3 cellular contexts compared by ENCODE assay signal in the genomic region with DNA sequence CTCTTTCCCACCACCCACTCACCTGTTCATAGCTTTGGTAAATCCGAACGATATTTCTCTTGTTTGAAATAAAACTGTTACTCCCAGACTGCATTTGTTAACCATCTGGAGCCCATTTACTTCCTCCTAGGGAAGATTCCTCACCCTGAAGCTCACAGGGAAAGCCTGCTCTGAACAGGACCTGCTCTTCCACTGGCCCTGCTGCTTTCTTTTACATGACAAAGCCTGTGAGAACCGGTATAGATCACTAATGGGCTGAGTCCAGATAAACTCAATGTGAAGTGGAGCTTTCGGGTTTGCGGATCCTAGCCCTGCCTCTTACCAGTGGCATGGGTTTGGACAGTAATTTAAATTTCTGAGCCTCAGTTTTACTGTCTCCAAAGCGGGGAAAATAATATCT.
TF ChIP-seq lines count a peak whose summit lies in the region.

No MANE protein-coding gene starts in this region.

TF ChIP-seq in SK-N-SH, 30 proteins besides CTCF, POLR2A, EP300 and RAD21:
- TF ChIP-seq POLR2AphosphoS5 (IDR thresholded peaks at IDR 0.05; ENCODE audit: low read depth, low read length) (no peak), JUND (IDR thresholded peaks at IDR 0.05) (no peak), YY1 (IDR thresholded peaks at IDR 0.05; ENCODE audit: low read depth) (no peak), CHD2 (IDR thresholded peaks at IDR 0.05; ENCODE audit: low read length, partially characterized antibody) (no peak), TEAD4 (IDR thresholded peaks at IDR 0.05; ENCODE audit: borderline replicate concordance, insufficient read depth) (no peak), SIN3A (IDR thresholded peaks at IDR 0.05; ENCODE audit: borderline replicate concordance, low read depth, low read length) (no peak)
- TF ChIP-seq, protein P1, sequence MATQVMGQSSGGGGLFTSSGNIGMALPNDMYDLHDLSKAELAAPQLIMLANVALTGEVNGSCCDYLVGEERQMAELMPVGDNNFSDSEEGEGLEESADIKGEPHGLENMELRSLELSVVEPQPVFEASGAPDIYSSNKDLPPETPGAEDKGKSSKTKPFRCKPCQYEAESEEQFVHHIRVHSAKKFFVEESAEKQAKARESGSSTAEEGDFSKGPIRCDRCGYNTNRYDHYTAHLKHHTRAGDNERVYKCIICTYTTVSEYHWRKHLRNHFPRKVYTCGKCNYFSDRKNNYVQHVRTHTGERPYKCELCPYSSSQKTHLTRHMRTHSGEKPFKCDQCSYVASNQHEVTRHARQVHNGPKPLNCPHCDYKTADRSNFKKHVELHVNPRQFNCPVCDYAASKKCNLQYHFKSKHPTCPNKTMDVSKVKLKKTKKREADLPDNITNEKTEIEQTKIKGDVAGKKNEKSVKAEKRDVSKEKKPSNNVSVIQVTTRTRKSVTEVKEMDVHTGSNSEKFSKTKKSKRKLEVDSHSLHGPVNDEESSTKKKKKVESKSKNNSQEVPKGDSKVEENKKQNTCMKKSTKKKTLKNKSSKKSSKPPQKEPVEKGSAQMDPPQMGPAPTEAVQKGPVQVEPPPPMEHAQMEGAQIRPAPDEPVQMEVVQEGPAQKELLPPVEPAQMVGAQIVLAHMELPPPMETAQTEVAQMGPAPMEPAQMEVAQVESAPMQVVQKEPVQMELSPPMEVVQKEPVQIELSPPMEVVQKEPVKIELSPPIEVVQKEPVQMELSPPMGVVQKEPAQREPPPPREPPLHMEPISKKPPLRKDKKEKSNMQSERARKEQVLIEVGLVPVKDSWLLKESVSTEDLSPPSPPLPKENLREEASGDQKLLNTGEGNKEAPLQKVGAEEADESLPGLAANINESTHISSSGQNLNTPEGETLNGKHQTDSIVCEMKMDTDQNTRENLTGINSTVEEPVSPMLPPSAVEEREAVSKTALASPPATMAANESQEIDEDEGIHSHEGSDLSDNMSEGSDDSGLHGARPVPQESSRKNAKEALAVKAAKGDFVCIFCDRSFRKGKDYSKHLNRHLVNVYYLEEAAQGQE (IDR thresholded peaks at IDR 0.05; ENCODE audit: low read depth, low read length): no peak
- TF ChIP-seq, protein P2, sequence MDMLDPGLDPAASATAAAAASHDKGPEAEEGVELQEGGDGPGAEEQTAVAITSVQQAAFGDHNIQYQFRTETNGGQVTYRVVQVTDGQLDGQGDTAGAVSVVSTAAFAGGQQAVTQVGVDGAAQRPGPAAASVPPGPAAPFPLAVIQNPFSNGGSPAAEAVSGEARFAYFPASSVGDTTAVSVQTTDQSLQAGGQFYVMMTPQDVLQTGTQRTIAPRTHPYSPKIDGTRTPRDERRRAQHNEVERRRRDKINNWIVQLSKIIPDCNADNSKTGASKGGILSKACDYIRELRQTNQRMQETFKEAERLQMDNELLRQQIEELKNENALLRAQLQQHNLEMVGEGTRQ (IDR thresholded peaks at IDR 0.05; ENCODE audit: borderline replicate concordance, low read depth, low read length): no peak
- TF ChIP-seq, protein P3, sequence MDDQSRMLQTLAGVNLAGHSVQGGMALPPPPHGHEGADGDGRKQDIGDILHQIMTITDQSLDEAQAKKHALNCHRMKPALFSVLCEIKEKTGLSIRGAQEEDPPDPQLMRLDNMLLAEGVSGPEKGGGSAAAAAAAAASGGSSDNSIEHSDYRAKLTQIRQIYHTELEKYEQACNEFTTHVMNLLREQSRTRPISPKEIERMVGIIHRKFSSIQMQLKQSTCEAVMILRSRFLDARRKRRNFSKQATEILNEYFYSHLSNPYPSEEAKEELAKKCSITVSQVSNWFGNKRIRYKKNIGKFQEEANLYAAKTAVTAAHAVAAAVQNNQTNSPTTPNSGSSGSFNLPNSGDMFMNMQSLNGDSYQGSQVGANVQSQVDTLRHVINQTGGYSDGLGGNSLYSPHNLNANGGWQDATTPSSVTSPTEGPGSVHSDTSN (IDR thresholded peaks at IDR 0.05): no peak

TF ChIP-seq in SK-N-SH treated with all-trans-retinoic acid at 6 μM for 48 hours, 23 proteins besides CTCF, POLR2A, EP300 and RAD21:
- TF ChIP-seq SNAI2 (CRISPR knock-in tag; IDR thresholded peaks at IDR 0.05) (no peak), ESRRG (CRISPR knock-in tag; IDR thresholded peaks at IDR 0.05) (no peak), ZC3H10 (CRISPR knock-in tag; IDR thresholded peaks at IDR 0.05) (no peak), ZNF565 (CRISPR knock-in tag; conservative IDR thresholded peaks at IDR 0.05; ENCODE audit: low read depth) (no peak), PPARA (CRISPR knock-in tag; IDR thresholded peaks at IDR 0.05; ENCODE audit: borderline replicate concordance) (no peak), RARB (CRISPR knock-in tag; IDR thresholded peaks at IDR 0.05) (no peak), TCF4 (CRISPR knock-in tag; IDR thresholded peaks at IDR 0.05; ENCODE audit: borderline replicate concordance) (no peak), TOX (CRISPR knock-in tag; IDR thresholded peaks at IDR 0.05; ENCODE audit: borderline replicate concordance) (no peak), OSR1 (CRISPR knock-in tag; IDR thresholded peaks at IDR 0.05) (no peak), ISL1 (CRISPR knock-in tag; IDR thresholded peaks at IDR 0.05) (no peak), CSDC2 (CRISPR knock-in tag; IDR thresholded peaks at IDR 0.05) (no peak)
- TF ChIP-seq, protein P4, sequence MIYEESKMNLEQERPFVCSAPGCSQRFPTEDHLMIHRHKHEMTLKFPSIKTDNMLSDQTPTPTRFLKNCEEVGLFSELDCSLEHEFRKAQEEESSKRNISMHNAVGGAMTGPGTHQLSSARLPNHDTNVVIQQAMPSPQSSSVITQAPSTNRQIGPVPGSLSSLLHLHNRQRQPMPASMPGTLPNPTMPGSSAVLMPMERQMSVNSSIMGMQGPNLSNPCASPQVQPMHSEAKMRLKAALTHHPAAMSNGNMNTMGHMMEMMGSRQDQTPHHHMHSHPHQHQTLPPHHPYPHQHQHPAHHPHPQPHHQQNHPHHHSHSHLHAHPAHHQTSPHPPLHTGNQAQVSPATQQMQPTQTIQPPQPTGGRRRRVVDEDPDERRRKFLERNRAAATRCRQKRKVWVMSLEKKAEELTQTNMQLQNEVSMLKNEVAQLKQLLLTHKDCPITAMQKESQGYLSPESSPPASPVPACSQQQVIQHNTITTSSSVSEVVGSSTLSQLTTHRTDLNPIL (CRISPR knock-in tag; IDR thresholded peaks at IDR 0.05; ENCODE audit: low read depth): no peak
- TF ChIP-seq, protein P5, sequence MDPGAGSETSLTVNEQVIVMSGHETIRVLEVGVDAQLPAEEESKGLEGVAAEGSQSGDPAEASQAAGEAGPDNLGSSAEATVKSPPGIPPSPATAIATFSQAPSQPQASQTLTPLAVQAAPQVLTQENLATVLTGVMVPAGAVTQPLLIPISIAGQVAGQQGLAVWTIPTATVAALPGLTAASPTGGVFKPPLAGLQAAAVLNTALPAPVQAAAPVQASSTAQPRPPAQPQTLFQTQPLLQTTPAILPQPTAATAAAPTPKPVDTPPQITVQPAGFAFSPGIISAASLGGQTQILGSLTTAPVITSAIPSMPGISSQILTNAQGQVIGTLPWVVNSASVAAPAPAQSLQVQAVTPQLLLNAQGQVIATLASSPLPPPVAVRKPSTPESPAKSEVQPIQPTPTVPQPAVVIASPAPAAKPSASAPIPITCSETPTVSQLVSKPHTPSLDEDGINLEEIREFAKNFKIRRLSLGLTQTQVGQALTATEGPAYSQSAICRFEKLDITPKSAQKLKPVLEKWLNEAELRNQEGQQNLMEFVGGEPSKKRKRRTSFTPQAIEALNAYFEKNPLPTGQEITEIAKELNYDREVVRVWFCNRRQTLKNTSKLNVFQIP (CRISPR knock-in tag; IDR thresholded peaks at IDR 0.05; ENCODE audit: borderline replicate concordance, low read depth): no peak
TF ChIP-seq in SK-N-SH treated with all-trans-retinoic acid at 6 μM for 48 hours: peak in this region for 0.

TF ChIP-seq in H1, 55 proteins besides CTCF, POLR2A, EP300 and RAD21:
- TF ChIP-seq POU5F1 (IDR thresholded peaks at IDR 0.05; ENCODE audit: low read depth, low read length) (peak; percentile 83), ASH2L (IDR thresholded peaks at IDR 0.05; ENCODE audit: low read length) (no peak), NRF1 (IDR thresholded peaks at IDR 0.05; ENCODE audit: low read depth, low read length) (no peak)
